ENCODE assay signal across 8 cellular contexts in genomic region chr7:117072620-117073118, GRCh38.
DNase-seq lines count a peak whose midpoint lies in the region; ATAC-seq and TF ChIP-seq lines count a peak whose summit lies in the region.

No MANE protein-coding gene starts in this region.

- no peak for TF ChIP-seq CTCF in heart left ventricle (IDR thresholded peaks at IDR 0.05)

- H3K9ac ChIP-seq in skeletal muscle satellite cell (ENCODE audit: low read depth, low read length) = no peak overlapping the region

- WGBS in heart left ventricle, 4 donors = 24 to 44% (median 32%) methylated on average over 7 of the region's 7 CpGs

- DNase-seq in RPMI7951 (ENCODE audit: low read depth) = peak; percentile 37
- DNase-seq in heart left ventricle = peak; percentile 62 to 89 (median 70)
- no peak for DNase-seq in stimulated activated CD8-positive, alpha-beta memory T cell treated with anti-CD3 and anti-CD28 coated beads, Interleukin-4, amount 100 ng/mL, for 48 hours
- DNase-seq in NCI-H1930 (lab: John Stamatoyannopoulos, UW) = no peak
- DNase-seq in activated naive CD4-positive, alpha-beta T cell treated with anti-CD3 and anti-CD28 coated beads, Interleukin-2, amount 50 U/mL, for 72 hours (ENCODE audit: low spot score in 2 of 2) = no peak

- peaks cover 0 to 56% (median 36%) of the 10 kb centered on the region in 12 donors for H3K4me1 ChIP-seq in heart left ventricle
- peaks cover 16% of the 10 kb centered on the region for H3K4me1 ChIP-seq in skeletal muscle satellite cell (ENCODE audit: control insufficient read depth, insufficient read depth, low read length)

- intact Hi-C loops in heart left ventricle (cut with DNase I) = loop anchor here in 1 of 10 donors (10.0 kb wide), 1 partner anchor 58 kb away; no protein-coding TSS in a partner anchor

- peak overlapping the region in 11 of 12 donors; percentile 17 to 82 (median 62) for H3K27ac ChIP-seq in heart left ventricle

- no peak overlapping the region for H3K27ac Mint-ChIP-seq in activated naive CD4-positive, alpha-beta T cell treated with anti-CD3 and anti-CD28 coated beads, Interleukin-2, amount 50 U/mL, for 72 hours

- H3K36me3 Mint-ChIP-seq in activated naive CD4-positive, alpha-beta T cell treated with anti-CD3 and anti-CD28 coated beads, Interleukin-2, amount 50 U/mL, for 72 hours = peaks cover 8 to 10% of the 10 kb centered on the region in 2 donors

- ATAC-seq in HG03097 (IDR thresholded peaks at IDR 0.05; ENCODE audit: low FRiP score, unreplicated experiment) = peak; percentile 35
- peak; percentile 51 to 91 (median 79) for ATAC-seq in heart left ventricle
- ATAC-seq in HG03460 (IDR thresholded peaks at IDR 0.05; ENCODE audit: unreplicated experiment) = no peak
- no peak for ATAC-seq in activated naive CD4-positive, alpha-beta T cell treated with anti-CD3 and anti-CD28 coated beads, Interleukin-2, amount 50 U/mL, for 72 hours

- no peaks in the 10 kb centered on the region for H3K36me3 ChIP-seq in heart left ventricle
- no peaks in the 10 kb centered on the region for H3K36me3 ChIP-seq in skeletal muscle satellite cell (ENCODE audit: insufficient read depth, low read length)

- H3K9me3 ChIP-seq in heart left ventricle = peaks cover 0 to 9% (median 0%) of the 10 kb centered on the region in 12 donors
- H3K9me3 ChIP-seq in skeletal muscle satellite cell (replicated peaks; ENCODE audit: low read length) = no peaks in the 10 kb centered on the region

- H3K4me3 ChIP-seq in heart left ventricle (peak overlapping the region in 3 of 12 donors; percentile 17 to 34 (median 22)), skeletal muscle satellite cell (ENCODE audit: low read length) (no peak overlapping the region)

- H3K27me3 ChIP-seq in heart left ventricle = no peaks in the 10 kb centered on the region
- H3K27me3 ChIP-seq in skeletal muscle satellite cell (ENCODE audit: control insufficient read depth, insufficient read depth, low read length) = no peaks in the 10 kb centered on the region

- TF ChIP-seq POLR2A in heart left ventricle (IDR thresholded peaks at IDR 0.05) = no peak

- H3K4me2 ChIP-seq in skeletal muscle satellite cell (ENCODE audit: low read length) = peak overlapping the region; percentile 56

- no peaks in the 10 kb centered on the region for H3K9me3 Mint-ChIP-seq in activated naive CD4-positive, alpha-beta T cell treated with anti-CD3 and anti-CD28 coated beads, Interleukin-2, amount 50 U/mL, for 72 hours

Comparison
In these comparisons a context has a peak if more than half of its experiments do, and no peak if none do; other contexts are left out.
1. ATAC-seq: peak in HG03097 (single experiment) and heart left ventricle (4 of 4); none in HG03460 (single experiment) and activated naive CD4-positive, alpha-beta T cell treated with anti-CD3 and anti-CD28 coated beads, Interleukin-2, amount 50 U/mL, for 72 hours (0 of 2).
2. DNase-seq: peak in RPMI7951 (single experiment) and heart left ventricle (5 of 5); none in stimulated activated CD8-positive, alpha-beta memory T cell treated with anti-CD3 and anti-CD28 coated beads, Interleukin-4, amount 100 ng/mL, for 48 hours (single experiment), NCI-H1930 (0 of 2) and activated naive CD4-positive, alpha-beta T cell treated with anti-CD3 and anti-CD28 coated beads, Interleukin-2, amount 50 U/mL, for 72 hours (0 of 2).